12 cellular contexts compared by ENCODE assay signal in genomic region chr10:101224910-101225823, GRCh38. TPM values are rescaled to one million over a fixed set of nuclear protein-coding genes. Genes with fewer than 3 reads are reported as not detected.
DNase-seq lines count a peak whose midpoint lies in the region; ATAC-seq, FAIRE-seq and TF ChIP-seq lines count a peak whose summit lies in the region.
"Had no signal": no experiment of that assay in that cellular context is flagged by ENCODE, and none has a peak within 500 bp of the region (broad histone marks: within the 10 kb centered on the region; RNA-seq: fewer than 3 reads in every experiment).

No MANE protein-coding gene starts in this region.

- H3K9ac ChIP-seq in GM12878 (ENCODE audit: control insufficient read depth, insufficient read depth, low read length), result no peak overlapping the region

- H3K27me3 Mint-ChIP-seq in CD4-positive, CD25-positive, alpha-beta regulatory T cell, result peaks cover 83% of the 10 kb centered on the region
- peaks cover 93% of the 10 kb centered on the region for H3K27me3 Mint-ChIP-seq in GM23338 (ENCODE audit: insufficient read depth, low read depth, poor library complexity)
- peaks cover 49 to 68% of the 10 kb centered on the region in 2 donors for H3K27me3 Mint-ChIP-seq in natural killer cell treated with Interleukin-12 subunit alpha and Interleukin-12 subunit beta and Interleukin-15 and Interleukin-18, amount 100 ng/mL, for 72 hours

- SMC1A ChIA-PET in GM12878 (lab: Charles Lee; ENCODE audit: uncharacterized antibody, unreplicated experiment), result no interaction called here

- H3K4me3 Mint-ChIP-seq in CD4-positive, CD25-positive, alpha-beta regulatory T cell, result peak overlapping the region; percentile 66 to 87 (median 82)
- peak overlapping the region; percentile 57; the same call in 1 of the 3 replicates for H3K4me3 Mint-ChIP-seq in GM23338
- H3K4me3 Mint-ChIP-seq in natural killer cell treated with Interleukin-12 subunit alpha and Interleukin-12 subunit beta and Interleukin-15 and Interleukin-18, amount 100 ng/mL, for 72 hours, result peak overlapping the region; percentile 32

- no peak for DNase-seq in CD4-positive, CD25-positive, alpha-beta regulatory T cell
- DNase-seq in GM23338 (ENCODE audit: low spot score) (peak; percentile 71), GM12878 (ENCODE audit: low read depth, low spot score) (no peak), cortex of kidney (lab: John Stamatoyannopoulos, UW) (no peak), H54 (ENCODE audit: insufficient read length, low spot score) (no peak), uterus (no peak)
- DNase-seq in natural killer cell treated with Interleukin-12 subunit alpha and Interleukin-12 subunit beta and Interleukin-15 and Interleukin-18, amount 100 ng/mL, for 72 hours (ENCODE audit: low spot score), result no peak
- DNase-seq in stimulated activated CD4-positive, alpha-beta T cell treated with anti-CD3 and anti-CD28 coated beads, Interleukin-1b, Interleukin-23, amount 100 ng/mL, for 48 hours, result no peak
- DNase-seq: hippocampal formation; stimulated activated naive CD4-positive, alpha-beta T cell treated with Interleukin-2 at 50 U/mL for 16 hours; T-helper 9 cell had no signal

- POLR2A ChIA-PET in GM12878 (lab: Charles Lee), result no interaction called here

- peak overlapping the region in 1 of 3 donors; percentile 56 for H3K27ac Mint-ChIP-seq in CD4-positive, CD25-positive, alpha-beta regulatory T cell
- H3K27ac Mint-ChIP-seq in GM23338, result no peak overlapping the region
- no peak overlapping the region for H3K27ac Mint-ChIP-seq in natural killer cell treated with Interleukin-12 subunit alpha and Interleukin-12 subunit beta and Interleukin-15 and Interleukin-18, amount 100 ng/mL, for 72 hours

- no peaks in the 10 kb centered on the region for H3K9me3 ChIP-seq in CD4-positive, CD25-positive, alpha-beta regulatory T cell (ENCODE audit: control insufficient read depth in 2 of 2, low read length in 2 of 2)
- H3K9me3 ChIP-seq in GM12878 (replicated peaks; ENCODE audit: control insufficient read depth, insufficient read depth, low read length) (no peaks in the 10 kb centered on the region; the same call in 2 of the 3 replicates), uterus (no peaks in the 10 kb centered on the region)

- TF ChIP-seq POLR2A in GM12878 (IDR thresholded peaks at IDR 0.05; ENCODE audit: low read depth, low read length), result no peak
- TF ChIP-seq POLR2A in H54 (IDR thresholded peaks at IDR 0.05; ENCODE audit: low read depth, low read length), result no peak
- TF ChIP-seq POLR2A in uterus (IDR thresholded peaks at IDR 0.05), result no peak

- H4K20me1 ChIP-seq in GM23338 (replicated peaks; ENCODE audit: insufficient read depth) (peaks cover 29% of the 10 kb centered on the region), GM12878 (ENCODE audit: control insufficient read depth, insufficient read depth) (no peaks in the 10 kb centered on the region)

- H2AFZ ChIP-seq in GM23338 (no peak overlapping the region), GM12878 (ENCODE audit: control insufficient read depth, low read depth, low read length) (no peak overlapping the region)

- intact Hi-C loops in GM12878 (cut with micrococcal nuclease; ENCODE audit: unreplicated experiment), result no loop called here
- intact Hi-C loops in uterus (cut with DNase I; ENCODE audit: low total_unique reads), result no loop called here

- TF ChIP-seq EP300 in GM12878 (IDR thresholded peaks at IDR 0.05; ENCODE audit: borderline replicate concordance in 1 of 2, control insufficient read depth in 1 of 2, low read depth in 2 of 2, low read length in 2 of 2), result no peak

- H3K9me3 Mint-ChIP-seq in CD4-positive, CD25-positive, alpha-beta regulatory T cell, result peaks cover 0 to 11% (median 0%) of the 10 kb centered on the region in 7 donors
- peaks cover 15% of the 10 kb centered on the region for H3K9me3 Mint-ChIP-seq in GM23338
- no peaks in the 10 kb centered on the region for H3K9me3 Mint-ChIP-seq in natural killer cell treated with Interleukin-12 subunit alpha and Interleukin-12 subunit beta and Interleukin-15 and Interleukin-18, amount 100 ng/mL, for 72 hours

- peaks cover 35% of the 10 kb centered on the region for H3K27me3 ChIP-seq in CD4-positive, CD25-positive, alpha-beta regulatory T cell (ENCODE audit: control insufficient read depth, insufficient read depth, low read length)
- peaks cover 100% of the 10 kb centered on the region for H3K27me3 ChIP-seq in GM23338 (ENCODE audit: insufficient read depth)
- H3K27me3 ChIP-seq in GM12878 (replicated peaks in 1 of 2; ENCODE audit: control insufficient read depth in 2 of 2, insufficient read depth in 2 of 2, low read length in 1 of 2), result peaks cover 35 to 43% of the 10 kb centered on the region in 2 experiments
- H3K27me3 ChIP-seq in uterus, result peaks cover 42 to 68% of the 10 kb centered on the region in 2 donors

- H3K4me2 ChIP-seq in GM23338, result peak overlapping the region; percentile 67; the same call in 1 of the 2 replicates
- H3K4me2 ChIP-seq in GM12878 (ENCODE audit: control insufficient read depth, insufficient read depth), result no peak overlapping the region

- H3K79me2 ChIP-seq in GM23338 (replicated peaks; ENCODE audit: insufficient read depth), result no peaks in the 10 kb centered on the region
- no peaks in the 10 kb centered on the region for H3K79me2 ChIP-seq in GM12878 (ENCODE audit: control insufficient read depth, insufficient read depth, low read length)

- in situ Hi-C loops in GM12878 (cut with MboI), result loop anchor here (25.0 kb wide), 1 partner anchor 862 kb away; no protein-coding TSS in a partner anchor

- H3K9me2 ChIP-seq in GM23338 (ENCODE audit: insufficient read depth), result no peaks in the 10 kb centered on the region

- no peak for ATAC-seq in CD4-positive, CD25-positive, alpha-beta regulatory T cell (ENCODE audit: low read depth in 2 of 2)
- peak; percentile 10 for ATAC-seq in GM23338
- ATAC-seq in GM12878, result peak; percentile 34; the same call in 1 of the 3 replicates
- no peak for ATAC-seq in natural killer cell treated with Interleukin-12 subunit alpha and Interleukin-12 subunit beta and Interleukin-15 and Interleukin-18, amount 100 ng/mL, for 72 hours

- CTCF ChIA-PET in GM12878 (lab: Yijun Ruan, JAX), result no interaction called here

- RAD21 ChIA-PET in GM12878 (lab: Charles Lee; ENCODE audit: unreplicated experiment), result no interaction called here

- H3F3A ChIP-seq in GM23338 (replicated peaks; ENCODE audit: low read depth), result no peaks in the 10 kb centered on the region; the same call in 1 of the 2 replicates

- WGBS in GM12878 (ENCODE audit: insufficient coverage, insufficient replicate concordance, low lambda C conversion rate, missing lambda C conversion rate), result 20% methylated on average over 51 of the region's 53 CpGs

- 0 out of 4 replicates have a peak, but pooled peaks of 1 of the 2 experiments have one; percentile 9 for TF ChIP-seq CTCF in GM23338 (conservative IDR thresholded peaks at IDR 0.05; ENCODE audit: low read depth in 2 of 2)
- TF ChIP-seq CTCF in GM12878 (IDR thresholded peaks at IDR 0.05 in 2 of 3, conservative IDR thresholded peaks at IDR 0.05 in 1 of 3; ENCODE audit: control insufficient read depth in 2 of 3, extremely low read depth in 1 of 3, insufficient read depth in 1 of 3, low read depth in 3 of 3, low read length in 3 of 3), result no peak
- no peak for TF ChIP-seq CTCF in uterus (IDR thresholded peaks at IDR 0.05)

- FAIRE-seq in GM12878 (lab: Jason Lieb, UNC) (no peak), H54 (lab: Jason Lieb, UNC) (no peak)
- FAIRE-seq: G401.6 had no signal

- H3K36me3 Mint-ChIP-seq in CD4-positive, CD25-positive, alpha-beta regulatory T cell, result no peaks in the 10 kb centered on the region
- H3K36me3 Mint-ChIP-seq in GM23338 (ENCODE audit: low read depth), result no peaks in the 10 kb centered on the region
- peaks cover 6% of the 10 kb centered on the region for H3K36me3 Mint-ChIP-seq in natural killer cell treated with Interleukin-12 subunit alpha and Interleukin-12 subunit beta and Interleukin-15 and Interleukin-18, amount 100 ng/mL, for 72 hours

- no peaks in the 10 kb centered on the region for H3K36me3 ChIP-seq in CD4-positive, CD25-positive, alpha-beta regulatory T cell (ENCODE audit: control insufficient read depth, insufficient read depth, low read length)
- no peaks in the 10 kb centered on the region for H3K36me3 ChIP-seq in GM23338 (ENCODE audit: insufficient read depth)
- no peaks in the 10 kb centered on the region for H3K36me3 ChIP-seq in GM12878 (ENCODE audit: control insufficient read depth in 2 of 2, insufficient read depth in 2 of 2, low read length in 1 of 2)
- no peaks in the 10 kb centered on the region for H3K36me3 ChIP-seq in uterus

- H3K4me3 ChIP-seq in CD4-positive, CD25-positive, alpha-beta regulatory T cell (ENCODE audit: low read depth, low read length), result peak overlapping the region; percentile 37
- peak overlapping the region; percentile 44 for H3K4me3 ChIP-seq in GM23338
- H3K4me3 ChIP-seq in GM12878, result no peak overlapping the region
- H3K4me3 ChIP-seq in uterus, result no peak overlapping the region

- BruUV-seq in GM12878 (replicated peaks; lab: Mats Ljungman, UMichigan), result no TSS peak

- H3K27ac ChIP-seq in CD4-positive, CD25-positive, alpha-beta regulatory T cell (ENCODE audit: insufficient read depth, low read length, poor library complexity, severe bottlenecking), result no peak overlapping the region
- H3K27ac ChIP-seq in GM23338 (ENCODE audit: low read depth) (no peak overlapping the region), GM12878 (ENCODE audit: control insufficient read depth, insufficient read depth) (no peak overlapping the region), uterus (no peak overlapping the region)

- peaks cover 6 to 58% (median 31%) of the 10 kb centered on the region in 4 donors for H3K4me1 Mint-ChIP-seq in CD4-positive, CD25-positive, alpha-beta regulatory T cell
- peaks cover 41% of the 10 kb centered on the region for H3K4me1 Mint-ChIP-seq in GM23338
- peaks cover 23 to 28% of the 10 kb centered on the region in 2 donors for H3K4me1 Mint-ChIP-seq in natural killer cell treated with Interleukin-12 subunit alpha and Interleukin-12 subunit beta and Interleukin-15 and Interleukin-18, amount 100 ng/mL, for 72 hours (ENCODE audit: low read depth in 2 of 2)

- no peak for TF ChIP-seq RAD21 in GM12878 (IDR thresholded peaks at IDR 0.05; ENCODE audit: insufficient read depth, low read depth, low read length)

- peaks cover 79% of the 10 kb centered on the region for H3K4me1 ChIP-seq in CD4-positive, CD25-positive, alpha-beta regulatory T cell (ENCODE audit: control insufficient read depth, insufficient read depth, low read length, poor library complexity, severe bottlenecking)
- H3K4me1 ChIP-seq in GM23338 (ENCODE audit: insufficient read depth) (peaks cover 33% of the 10 kb centered on the region), GM12878 (ENCODE audit: control insufficient read depth, insufficient read depth, low read length) (no peaks in the 10 kb centered on the region), uterus (peaks cover 0 to 31% of the 10 kb centered on the region in 2 donors)

RNA-seq across cellular contexts. Expression of gene LBX1, which starts 4.1 kb away (rescaled TPM):
- not detected for total RNA-seq in CD4-positive, CD25-positive, alpha-beta regulatory T cell
- not detected for polyA plus RNA-seq in CD4-positive, CD25-positive, alpha-beta regulatory T cell
- not detected in 2 replicates for total RNA-seq in GM23338 (2014; rRNA removed; shearing (Covaris generic))
- not detected in 2 replicates for polyA plus RNA-seq in GM23338 (2016; fragmentation: Nextera tagmentation; extraction: Ambion mirVana)
- not detected in 2 replicates for total RNA-seq in GM12878 (2013; cell fraction: nucleolus; rRNA removed)
- total RNA-seq in GM12878 (2014; rRNA removed), result not detected in 2 replicates
- total RNA-seq in GM12878 (2014; rRNA removed; fragmentation: Illumina TruSeq; extraction: Trizol), result not detected in 2 replicates
- total RNA-seq in GM12878 (2021), result not detected in 2 replicates
- polyA plus RNA-seq in GM12878 (2011; ENCODE audit: low read depth), result not detected
- polyA plus RNA-seq in GM12878 (2011; rRNA removed), result not detected in 2 replicates
- not detected in 2 replicates for polyA plus RNA-seq in GM12878 (2011; cell fraction: cytosol; rRNA removed)
- polyA plus RNA-seq in GM12878 (2011; cell fraction: nucleus; rRNA removed), result not detected in 2 replicates
- not detected in 2 replicates for polyA plus RNA-seq in GM12878 (2012)
- polyA plus RNA-seq in GM12878 (2014; fragmentation: Illumina TruSeq; extraction: Trizol), result not detected in 2 replicates
- not detected for polyA plus RNA-seq in GM12878 (2014; fragmentation: Nextera tagmentation; extraction: Ambion mirVana)
- not detected in 2 replicates for polyA plus RNA-seq in GM12878 (2014; rRNA removed)
- not detected for polyA plus RNA-seq in GM12878 (2016; fragmentation: Nextera tagmentation; extraction: Ambion mirVana)
- polyA minus RNA-seq in GM12878 (2011; rRNA and poly(A)+ RNA removed), result not detected in 2 replicates
- not detected in 2 replicates for polyA minus RNA-seq in GM12878 (2011; cell fraction: cytosol; rRNA and poly(A)+ RNA removed)
- not detected in 2 replicates for polyA minus RNA-seq in GM12878 (2011; cell fraction: nucleus; rRNA and poly(A)+ RNA removed)
- total RNA-seq in natural killer cell treated with Interleukin-12 subunit alpha and Interleukin-12 subunit beta and Interleukin-15 and Interleukin-18, amount 100 ng/mL, for 72 hours, result not detected
- not detected for total RNA-seq in uterus

Comparison
In these comparisons a context has a peak if more than half of its experiments do, and no peak if none do; other contexts are left out.
1. ATAC-seq: peak in GM23338 (single experiment) and GM12878 (single experiment); none in CD4-positive, CD25-positive, alpha-beta regulatory T cell (0 of 2) and natural killer cell treated with Interleukin-12 subunit alpha and Interleukin-12 subunit beta and Interleukin-15 and Interleukin-18, amount 100 ng/mL, for 72 hours (0 of 2).
2. H3K4me3 ChIP-seq: peak in CD4-positive, CD25-positive, alpha-beta regulatory T cell (single experiment) and GM23338 (single experiment); none in GM12878 (single experiment) and uterus (0 of 2).
3. H3K4me3 Mint-ChIP-seq: peak in every context shown above with its lines; median percentile 82 in CD4-positive, CD25-positive, alpha-beta regulatory T cell; 57 in GM23338; 32 in natural killer cell treated with Interleukin-12 subunit alpha and Interleukin-12 subunit beta and Interleukin-15 and Interleukin-18, amount 100 ng/mL, for 72 hours.